Comparison of ENCODE assay signal across 16 cellular contexts in the genomic region with DNA sequence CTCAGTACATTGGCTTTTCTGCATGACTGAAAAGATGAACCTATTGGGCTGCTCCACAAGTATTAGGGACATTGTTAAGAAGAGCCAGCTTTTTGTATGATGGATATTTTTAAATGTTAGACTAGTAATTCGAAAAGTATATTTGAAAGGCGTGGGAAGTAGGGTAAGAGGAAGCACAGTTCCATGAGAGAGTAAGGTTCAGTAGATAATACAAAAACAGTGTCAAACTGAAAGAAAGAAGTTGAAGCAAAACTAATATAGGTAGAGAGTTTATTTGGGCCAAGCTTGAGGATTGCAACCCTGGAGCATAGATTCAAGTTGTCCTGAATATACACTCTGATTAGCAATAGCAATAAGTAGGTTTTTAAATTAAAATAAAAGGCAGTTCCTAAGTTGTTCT.
A peak's percentile ranks its signal among the peaks of the same experiment; 100 is the strongest.
DNase-seq lines count a peak whose midpoint lies in the region; ATAC-seq and TF ChIP-seq lines count a peak whose summit lies in the region.
"Had no signal": no experiment of that assay in that cellular context is flagged by ENCODE, and none has a peak within 500 bp of the region (broad histone marks: within the 10 kb centered on the region; RNA-seq: fewer than 3 reads in every experiment).

No MANE protein-coding gene starts in this region.

- no peak overlapping the region for H2BK5ac ChIP-seq in mesendoderm (ENCODE audit: low read length)

- H3K18ac ChIP-seq in mesendoderm (ENCODE audit: low read length) = peak overlapping the region; percentile 10

- no peak overlapping the region for H2BK120ac ChIP-seq in mesendoderm (ENCODE audit: low read depth, low read length)

- no peaks in the 10 kb centered on the region for H3K9me2 ChIP-seq in GM23248 (ENCODE audit: insufficient read depth)

- H3K23ac ChIP-seq in mesendoderm (ENCODE audit: low read length) = no peak overlapping the region

- no peaks in the 10 kb centered on the region for H3K9me3 ChIP-seq in GM23248 (ENCODE audit: low read depth)
- H3K9me3 ChIP-seq in left lung = no peaks in the 10 kb centered on the region
- H3K9me3 ChIP-seq: BLaER1 treated with 17β-estradiol and CSF1 and Interleukin-3, amounts not matched to agents 10 nM and 100 nM had no signal

- H3K4me1 ChIP-seq in GM23248 (ENCODE audit: insufficient read depth) = 0 out of 2 replicates have a peak, but pooled peaks cover 13% of the 10 kb centered on the region
- H3K4me1 ChIP-seq in mesendoderm (ENCODE audit: control insufficient read depth, low read depth, low read length) = peaks cover 2% of the 10 kb centered on the region
- no peaks in the 10 kb centered on the region for H3K4me1 ChIP-seq in left lung
- H3K4me1 ChIP-seq: BLaER1 treated with 17β-estradiol and CSF1 and Interleukin-3, amounts not matched to agents 10 nM and 100 nM had no signal

- H3K79me2 ChIP-seq in GM23248 (ENCODE audit: insufficient read depth) (no peaks in the 10 kb centered on the region), mesendoderm (ENCODE audit: control insufficient read depth, insufficient read depth, low read length) (no peaks in the 10 kb centered on the region)

- ATAC-seq in GM18868 (IDR thresholded peaks at IDR 0.05; ENCODE audit: unreplicated experiment) (peak; percentile 59), HG03432 (IDR thresholded peaks at IDR 0.05; ENCODE audit: unreplicated experiment) (peak; percentile 49), HG03469 (IDR thresholded peaks at IDR 0.05; ENCODE audit: unreplicated experiment) (no peak), left lung (no peak)
- ATAC-seq: CD8-positive, alpha-beta T cell; HCT116 had no signal

- H3K36me3 ChIP-seq in GM23248 (ENCODE audit: low read depth) = no peaks in the 10 kb centered on the region
- H3K36me3 ChIP-seq in mesendoderm (ENCODE audit: control insufficient read depth, insufficient read depth, low read length) = no peaks in the 10 kb centered on the region
- H3K36me3 ChIP-seq in left lung = no peaks in the 10 kb centered on the region
- H3K36me3 ChIP-seq: BLaER1 treated with 17β-estradiol and CSF1 and Interleukin-3, amounts not matched to agents 10 nM and 100 nM had no signal

- H3K4me3 ChIP-seq in GM23248 (no peak overlapping the region), mesendoderm (ENCODE audit: low read length) (no peak overlapping the region), left lung (no peak overlapping the region)
- H3K4me3 ChIP-seq: BLaER1 treated with 17β-estradiol and CSF1 and Interleukin-3, amounts not matched to agents 10 nM and 100 nM had no signal

- 95 to 98% methylated on average over 2 of the region's 2 CpGs for WGBS in GM23248 (ENCODE audit: low coverage in 1 of 2, low lambda C conversion rate in 2 of 2, missing lambda C conversion rate in 2 of 2), 2 experiments
- WGBS in mesendoderm (ENCODE audit: extremely low coverage, insufficient coverage, low lambda C conversion rate) = 100% methylated on average over 2 of the region's 2 CpGs

- H3K4me2 ChIP-seq in GM23248 (ENCODE audit: unreplicated experiment) (no peak overlapping the region), mesendoderm (ENCODE audit: low read length) (no peak overlapping the region)
- H3K4me2 ChIP-seq: BLaER1 treated with 17β-estradiol and CSF1 and Interleukin-3, amounts not matched to agents 10 nM and 100 nM had no signal

- 0 out of 2 replicates have a peak overlapping the region, but pooled peaks have one; percentile 4 for H2AFZ ChIP-seq in GM23248

- peaks cover 16% of the 10 kb centered on the region for H3F3A ChIP-seq in GM23248 (ENCODE audit: insufficient read depth)

- H3K56ac ChIP-seq in mesendoderm (ENCODE audit: low read length) = no peak overlapping the region

- in situ Hi-C loops in GM23248 (cut with MboI) = no loop called here

- no peaks in the 10 kb centered on the region for H3K27me3 ChIP-seq in GM23248 (replicated peaks; ENCODE audit: insufficient read depth)
- no peaks in the 10 kb centered on the region for H3K27me3 ChIP-seq in mesendoderm (ENCODE audit: insufficient read depth, low read length, poor library complexity)
- H3K27me3 ChIP-seq in left lung = no peaks in the 10 kb centered on the region
- H3K27me3 ChIP-seq: BLaER1 treated with 17β-estradiol and CSF1 and Interleukin-3, amounts not matched to agents 10 nM and 100 nM had no signal

- no peak overlapping the region for H2BK15ac ChIP-seq in mesendoderm (replicated peaks; ENCODE audit: low read depth)

- H4K20me1 ChIP-seq in GM23248 (ENCODE audit: insufficient read depth) = no peaks in the 10 kb centered on the region
- H4K20me1 ChIP-seq: BLaER1 treated with 17β-estradiol and CSF1 and Interleukin-3, amounts not matched to agents 10 nM and 100 nM had no signal

- H3K79me1 ChIP-seq in mesendoderm (ENCODE audit: low read length) = no peaks in the 10 kb centered on the region

- H3K27ac ChIP-seq in GM23248 (0 out of 2 replicates have a peak overlapping the region, but pooled peaks have one; percentile 16), mesendoderm (ENCODE audit: low read depth, low read length) (no peak overlapping the region), left lung (no peak overlapping the region)
- H3K27ac ChIP-seq: BLaER1 treated with 17β-estradiol and CSF1 and Interleukin-3, amounts not matched to agents 10 nM and 100 nM had no signal

- no peak for TF ChIP-seq CTCF in left lung (IDR thresholded peaks at IDR 0.05)

- intact Hi-C loops in left lung (cut with DNase I) = no loop called here
- intact Hi-C loops in cardiac septum (cut with DNase I) = no loop called here

- H3K9ac ChIP-seq in GM23248 (no peak overlapping the region), mesendoderm (ENCODE audit: low read length) (no peak overlapping the region)
- H3K9ac ChIP-seq: BLaER1 treated with 17β-estradiol and CSF1 and Interleukin-3, amounts not matched to agents 10 nM and 100 nM had no signal

- no peak for DNase-seq in GM23248
- DNase-seq in mesendoderm = no peak
- no peak for DNase-seq in left lung
- no peak for DNase-seq in cardiac septum (ENCODE audit: low spot score)
- DNase-seq: Calu3; CD8-positive, alpha-beta T cell; DMS79 treated with DMSO at 0.1 percent for 48 hours; GF-D8; GOT3; H7; KG1 had no signal

- no peak overlapping the region for H3K4ac ChIP-seq in mesendoderm (ENCODE audit: low read depth, low read length)

- H4K8ac ChIP-seq in mesendoderm (ENCODE audit: low read depth, low read length) = no peak overlapping the region

- H2AK5ac ChIP-seq in mesendoderm (ENCODE audit: low read length) = no peak overlapping the region

- no peak overlapping the region for H4K5ac ChIP-seq in mesendoderm (ENCODE audit: low read length)

Comparison
In these comparisons a context has a peak if more than half of its experiments do, and no peak if none do; other contexts are left out.
1. ATAC-seq: peak in GM18868 (single experiment) and HG03432 (single experiment); none in HG03469 (single experiment) and left lung (single experiment).